Comparison of ENCODE assay signal across 25 cellular contexts in genomic region chr5:133817456-133817855, GRCh38.
"Had no signal": no experiment of that assay in that cellular context is flagged by ENCODE, and none has a peak within 500 bp of the region (broad histone marks: within the 10 kb centered on the region; RNA-seq: fewer than 3 reads in every experiment).

No MANE protein-coding gene starts in this region.

- H3K36me3 Mint-ChIP-seq: activated CD8-positive, alpha-beta memory T cell treated with anti-CD3 and anti-CD28 coated beads, Interleukin-2, amount 10 ng/mL, durations not matched to agents 7 days and 5 days; activated naive CD4-positive, alpha-beta T cell treated with anti-CD3 and anti-CD28 coated beads, Interleukin-2, amount 50 U/mL, for 24 hours; stimulated activated memory B cell treated with anti-CD40 and anti-IgM and Interleukin-4, amounts not matched to agents 10 μg/mL and 1 μg/mL and 100 μg/mL, for 72 hours; T-cell had no signal

- H3K9me3 Mint-ChIP-seq: activated CD4-positive, alpha-beta T cell treated with anti-CD3 and anti-CD28 coated beads, Interleukin-2, amount 10 ng/mL, durations not matched to agents 7 days and 5 days; activated CD8-positive, alpha-beta T cell treated with anti-CD3 and anti-CD28 coated beads for 36 hours; activated naive CD4-positive, alpha-beta T cell treated with anti-CD3 and anti-CD28 coated beads, Interleukin-2, amount 50 U/mL, for 24 hours; nephron; stimulated activated memory B cell treated with anti-CD40 and anti-IgM and Interleukin-4, amounts not matched to agents 10 μg/mL and 1 μg/mL and 100 μg/mL, for 72 hours; T-cell; T-helper 2 cell treated with Interferon-gamma antibody and Interleukin-4, amounts not matched to agents 5 μg/mL and 100 μg/mL, for 36 hours had no signal

- H3K4me2 ChIP-seq: smooth muscle cell had no signal

- H3K27ac ChIP-seq: colonic mucosa, dorsolateral prefrontal cortex, left lung, neutrophil, parathyroid adenoma, right lobe of liver, transverse colon, uterus, VCaP had no signal

- DNase-seq: activated CD4-positive, alpha-beta T cell treated with anti-CD3 and anti-CD28 coated beads, Interleukin-2, amount 10 ng/mL, durations not matched to agents 7 days and 5 days; activated CD4-positive, CD25-positive, alpha-beta regulatory T cell treated with anti-CD3 and anti-CD28 coated beads, Interleukin-2, amount 50 U/mL, for 72 hours; activated CD8-positive, alpha-beta memory T cell treated with anti-CD3 and anti-CD28 coated beads, Interleukin-2, amount 10 ng/mL, durations not matched to agents 7 days and 5 days; activated CD8-positive, alpha-beta T cell treated with anti-CD3 and anti-CD28 coated beads for 36 hours; activated gamma-delta T cell treated with Interleukin-2 at 50 U/mL for 16 hours; activated T-cell treated with anti-CD3 and anti-CD28 coated beads for 4 hours; colonic mucosa; dorsolateral prefrontal cortex; left lung; stimulated activated CD4-positive, alpha-beta T cell treated with anti-CD3 and anti-CD28 coated beads, Interleukin-15, amount 100 ng/mL, for 24 hours; T-cell; transverse colon had no signal

- H3K4me3 Mint-ChIP-seq: activated CD4-positive, alpha-beta T cell treated with anti-CD3 and anti-CD28 coated beads, Interleukin-2, amount 10 ng/mL, durations not matched to agents 7 days and 5 days; activated CD8-positive, alpha-beta memory T cell treated with anti-CD3 and anti-CD28 coated beads, Interleukin-2, amount 10 ng/mL, durations not matched to agents 7 days and 5 days; activated CD8-positive, alpha-beta T cell treated with anti-CD3 and anti-CD28 coated beads for 36 hours; activated naive CD4-positive, alpha-beta T cell treated with anti-CD3 and anti-CD28 coated beads, Interleukin-2, amount 50 U/mL, for 24 hours; nephron; stimulated activated memory B cell treated with anti-CD40 and anti-IgM and Interleukin-4, amounts not matched to agents 10 μg/mL and 1 μg/mL and 100 μg/mL, for 72 hours; T-cell; T-helper 2 cell treated with Interferon-gamma antibody and Interleukin-4, amounts not matched to agents 5 μg/mL and 100 μg/mL, for 36 hours had no signal

- ATAC-seq: activated CD8-positive, alpha-beta memory T cell treated with anti-CD3 and anti-CD28 coated beads, Interleukin-2, amount 10 ng/mL, durations not matched to agents 7 days and 5 days; activated CD8-positive, alpha-beta T cell treated with anti-CD3 and anti-CD28 coated beads for 36 hours; left lung; stimulated activated memory B cell treated with anti-CD40 and anti-IgM and Interleukin-4, amounts not matched to agents 10 μg/mL and 1 μg/mL and 100 μg/mL, for 72 hours; T-cell had no signal

- H3K36me3 ChIP-seq: breast epithelium, colonic mucosa, heart right ventricle, left lung, neutrophil, right lobe of liver, transverse colon, uterus had no signal

- H3K79me2 ChIP-seq: parathyroid adenoma had no signal

- H3K9me3 ChIP-seq: breast epithelium, colonic mucosa, heart right ventricle, left lung, neutrophil, right lobe of liver, transverse colon, uterus had no signal

- H3K27ac Mint-ChIP-seq: activated CD4-positive, alpha-beta T cell treated with anti-CD3 and anti-CD28 coated beads, Interleukin-2, amount 10 ng/mL, durations not matched to agents 7 days and 5 days; activated CD8-positive, alpha-beta memory T cell treated with anti-CD3 and anti-CD28 coated beads, Interleukin-2, amount 10 ng/mL, durations not matched to agents 7 days and 5 days; activated CD8-positive, alpha-beta T cell treated with anti-CD3 and anti-CD28 coated beads for 36 hours; activated naive CD4-positive, alpha-beta T cell treated with anti-CD3 and anti-CD28 coated beads, Interleukin-2, amount 50 U/mL, for 24 hours; stimulated activated memory B cell treated with anti-CD40 and anti-IgM and Interleukin-4, amounts not matched to agents 10 μg/mL and 1 μg/mL and 100 μg/mL, for 72 hours; T-cell; T-helper 2 cell treated with Interferon-gamma antibody and Interleukin-4, amounts not matched to agents 5 μg/mL and 100 μg/mL, for 36 hours had no signal

- H3K27me3 ChIP-seq: breast epithelium, colonic mucosa, right lobe of liver, uterus had no signal

- H3K9ac ChIP-seq: parathyroid adenoma had no signal

- FAIRE-seq: astrocyte had no signal

- H2AFZ ChIP-seq: parathyroid adenoma had no signal

- H3K4me1 ChIP-seq: colonic mucosa, uterus had no signal

- H3K4me3 ChIP-seq: breast epithelium, colonic mucosa, dorsolateral prefrontal cortex, heart right ventricle, left lung, right lobe of liver, smooth muscle cell, transverse colon, uterus had no signal
